Comparison of ENCODE assay signal across 23 cellular contexts in genomic region chr1:114349891-114350605, GRCh38.
DNase-seq lines count a peak whose midpoint lies in the region; FAIRE-seq and TF ChIP-seq lines count a peak whose summit lies in the region.
"Had no signal": no experiment of that assay in that cellular context is flagged by ENCODE, and none has a peak within 500 bp of the region (broad histone marks: within the 10 kb centered on the region; RNA-seq: fewer than 3 reads in every experiment).

No MANE protein-coding gene starts in this region.

- H3K9me3 ChIP-seq in esophagus muscularis mucosa (no peaks in the 10 kb centered on the region), kidney (ENCODE audit: control insufficient read depth in 1 of 2, low read length in 2 of 2) (no peaks in the 10 kb centered on the region)
- H3K9me3 ChIP-seq: A549, Caco-2 had no signal

- H3K4me1 ChIP-seq in esophagus muscularis mucosa: peaks cover 23 to 35% (median 29%) of the 10 kb centered on the region in 4 donors
- peaks cover 0 to 7% of the 10 kb centered on the region in 2 donors for H3K4me1 ChIP-seq in kidney (ENCODE audit: control insufficient read depth in 1 of 2, insufficient read depth in 1 of 2, low read depth in 1 of 2, low read length in 2 of 2)
- H3K4me1 ChIP-seq: A549, Caco-2 had no signal

- H3K4me1 Mint-ChIP-seq in type B pancreatic cell (ENCODE audit: unreplicated experiment): peaks cover 17% of the 10 kb centered on the region

- DNase-seq in NCI-H2227 (lab: John Stamatoyannopoulos, UW; ENCODE audit: unreplicated experiment) (peak; percentile 6), NCI-H2227 treated with DMSO at 0.1 percent for 48 hours (lab: John Stamatoyannopoulos, UW) (no peak), esophagus muscularis mucosa (ENCODE audit: extremely low spot score) (peak; percentile 91), type B pancreatic cell (ENCODE audit: extremely low spot score, unreplicated experiment) (peak; percentile 48), kidney (no peak), glomerular visceral epithelial cell (ENCODE audit: extremely low spot score) (no peak), NCI-H524 (lab: John Stamatoyannopoulos, UW) (no peak)
- DNase-seq: AML-193; Caco-2; Calu3; CD4-positive, alpha-beta T cell; CD8-positive, alpha-beta T cell; DMS79 treated with DMSO at 0.1 percent for 48 hours; GF-D8 had no signal

- no peak overlapping the region for H3K27ac ChIP-seq in esophagus muscularis mucosa (replicated peaks in 1 of 4)
- H3K27ac ChIP-seq in kidney (ENCODE audit: low read depth in 2 of 2, low read length in 2 of 2): no peak overlapping the region
- H3K27ac ChIP-seq: 22Rv1; A549; BLaER1 treated with 17β-estradiol and CSF1 and Interleukin-3, amounts not matched to agents 10 nM and 100 nM; C4-2B had no signal

- intact Hi-C loops in esophagus muscularis mucosa (cut with DNase I) (loop anchor here (5.0 to 10.0 kb wide), 3 partner anchors 55 to 235 kb away; partner anchors contain the start of genes BCAS2 and TRIM33), kidney (cut with DNase I) (no loop called here)

- no peak overlapping the region for H3K9ac ChIP-seq in kidney (ENCODE audit: low read length in 2 of 2)
- H3K9ac ChIP-seq: BLaER1 treated with 17β-estradiol and CSF1 and Interleukin-3, amounts not matched to agents 10 nM and 100 nM had no signal

- no peak for FAIRE-seq in kidney (lab: Jason Lieb, UNC)
- FAIRE-seq: A549, D721Med, G401.6, GM12891, GM19239 had no signal

- no peaks in the 10 kb centered on the region for H3K36me3 Mint-ChIP-seq in type B pancreatic cell
- H3K36me3 Mint-ChIP-seq: CD8-positive, alpha-beta T cell had no signal

- no peaks in the 10 kb centered on the region for H3K9me3 Mint-ChIP-seq in type B pancreatic cell
- H3K9me3 Mint-ChIP-seq: CD4-positive, alpha-beta T cell; CD8-positive, alpha-beta T cell had no signal

- no peak overlapping the region for H3K4me3 ChIP-seq in esophagus muscularis mucosa
- no peak overlapping the region for H3K4me3 ChIP-seq in kidney (ENCODE audit: low read length in 2 of 2)
- H3K4me3 ChIP-seq: A549; BLaER1 treated with 17β-estradiol and CSF1 and Interleukin-3, amounts not matched to agents 10 nM and 100 nM had no signal

- H3K4me3 Mint-ChIP-seq in type B pancreatic cell: no peak overlapping the region
- H3K4me3 Mint-ChIP-seq: B cell; CD4-positive, alpha-beta T cell; CD8-positive, alpha-beta T cell had no signal

- TF ChIP-seq CTCF in esophagus muscularis mucosa (IDR thresholded peaks at IDR 0.05) (no peak), type B pancreatic cell (conservative IDR thresholded peaks at IDR 0.05) (no peak), kidney (IDR thresholded peaks at IDR 0.05; ENCODE audit: borderline replicate concordance, extremely low read depth, insufficient read depth) (no peak)

- H3K27me3 ChIP-seq in esophagus muscularis mucosa: no peaks in the 10 kb centered on the region
- H3K27me3 ChIP-seq: BLaER1 treated with 17β-estradiol and CSF1 and Interleukin-3, amounts not matched to agents 10 nM and 100 nM had no signal

- TF ChIP-seq EP300 in esophagus muscularis mucosa (IDR thresholded peaks at IDR 0.05): no peak

- H3K36me3 ChIP-seq in esophagus muscularis mucosa (no peaks in the 10 kb centered on the region), kidney (ENCODE audit: control insufficient read depth in 1 of 2, insufficient read depth in 2 of 2, low read length in 2 of 2) (no peaks in the 10 kb centered on the region)
- H3K36me3 ChIP-seq: BLaER1 treated with 17β-estradiol and CSF1 and Interleukin-3, amounts not matched to agents 10 nM and 100 nM had no signal

- TF ChIP-seq POLR2A in esophagus muscularis mucosa (IDR thresholded peaks at IDR 0.05; ENCODE audit: low read depth): no peak

- WGBS in esophagus muscularis mucosa: 82% methylated on average over 14 of the region's 14 CpGs

- H3K27me3 Mint-ChIP-seq in type B pancreatic cell: peaks cover 19% of the 10 kb centered on the region
- H3K27me3 Mint-ChIP-seq: CD4-positive, alpha-beta T cell had no signal

- H3K27ac Mint-ChIP-seq in type B pancreatic cell: no peak overlapping the region
- H3K27ac Mint-ChIP-seq: B cell; CD4-positive, alpha-beta T cell; CD8-positive, alpha-beta T cell had no signal

Comparison
In these comparisons a context has a peak if more than half of its experiments do, and no peak if none do; other contexts are left out.
1. DNase-seq: peak in NCI-H2227 (single experiment), esophagus muscularis mucosa (single experiment) and type B pancreatic cell (single experiment); none in NCI-H2227 treated with DMSO at 0.1 percent for 48 hours (single experiment), kidney (single experiment), glomerular visceral epithelial cell (single experiment) and NCI-H524 (0 of 2).